17 cellular contexts compared by ENCODE assay signal in the genomic region with DNA sequence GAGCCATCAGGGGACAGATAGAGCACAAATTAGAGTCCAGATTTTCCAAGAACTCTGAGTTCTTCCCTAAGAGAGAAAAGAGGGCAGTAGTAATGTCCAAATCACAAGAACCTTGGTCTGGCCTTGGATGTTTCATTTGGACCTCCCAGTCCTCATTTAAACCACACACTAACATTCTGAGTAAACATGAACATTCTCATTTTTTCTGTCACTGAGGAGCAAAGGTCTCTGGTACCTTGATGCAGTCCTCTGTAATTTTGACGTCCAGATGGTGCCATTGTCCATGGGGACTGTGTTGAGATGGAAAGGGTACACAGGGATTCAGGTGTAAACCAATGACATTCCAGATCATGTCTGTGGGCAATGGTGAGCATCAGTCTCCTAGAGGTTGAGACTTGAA.
"Had no signal": no experiment of that assay in that cellular context is flagged by ENCODE, and none has a peak within 500 bp of the region (broad histone marks: within the 10 kb centered on the region; RNA-seq: fewer than 3 reads in every experiment).

No MANE protein-coding gene starts in this region.

- H3K4me3 ChIP-seq: coronary artery, lower lobe of right lung had no signal

- H3K4me1 ChIP-seq: lower lobe of right lung had no signal

- ATAC-seq: activated CD8-positive, alpha-beta memory T cell treated with anti-CD3 and anti-CD28 coated beads, Interleukin-2, amount 10 ng/mL, durations not matched to agents 7 days and 5 days; left colon; lower lobe of right lung; stimulated activated naive CD8-positive, alpha-beta T cell treated with anti-CD3 and anti-CD28 coated beads, Interleukin-15, amount 100 ng/mL, for 72 hours; T-cell; WTC11 had no signal

- DNase-seq: activated CD4-positive, alpha-beta memory T cell treated with anti-CD3 and anti-CD28 coated beads for 36 hours; activated CD4-positive, alpha-beta T cell treated with anti-CD3 and anti-CD28 coated beads for 4 hours; activated CD8-positive, alpha-beta memory T cell treated with anti-CD3 and anti-CD28 coated beads, Interleukin-2, amount 10 ng/mL, durations not matched to agents 7 days and 5 days; amygdala; erythroblast; hippocampal formation; left colon; lower lobe of right lung; nephron progenitor cell; retina; small intestine; stimulated activated CD4-positive, alpha-beta T cell treated with anti-CD3 and anti-CD28 coated beads, Interleukin-15, amount 100 ng/mL, for 24 hours; stimulated activated CD4-positive, alpha-beta T cell treated with anti-CD3 and anti-CD28 coated beads, Interleukin-2, amount 100 ng/mL, for 48 hours; stimulated activated naive CD8-positive, alpha-beta T cell treated with anti-CD3 and anti-CD28 coated beads, Interleukin-15, amount 100 ng/mL, for 72 hours; T-cell had no signal

- H3K9me3 ChIP-seq: lower lobe of right lung had no signal

- H3K36me3 ChIP-seq: lower lobe of right lung had no signal

- H3K27ac ChIP-seq: coronary artery, lower lobe of right lung had no signal
